ENCODE assay signal across 1 cellular context in the genomic region with DNA sequence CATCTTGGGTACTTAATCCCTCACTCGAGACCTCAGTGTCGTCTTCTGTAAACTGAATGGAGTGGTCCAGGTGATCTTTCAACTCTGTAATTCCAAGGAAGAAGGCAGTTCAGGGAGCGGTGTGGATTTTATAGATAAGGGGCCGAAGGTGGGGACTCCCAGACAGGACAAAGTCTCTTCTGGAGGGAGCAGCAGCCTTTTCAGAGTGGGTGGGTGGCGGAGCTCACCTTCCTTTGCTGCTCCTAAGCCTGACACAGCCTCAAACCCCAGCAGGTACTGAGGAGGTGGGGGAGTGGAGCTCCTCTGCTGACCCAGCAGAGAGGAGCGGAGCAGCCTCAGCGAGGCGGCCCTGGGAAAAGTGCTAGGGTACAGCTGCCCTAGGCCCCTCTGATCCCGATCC.
TF ChIP-seq lines count a peak whose summit lies in the region.

No MANE protein-coding gene starts in this region.

TF ChIP-seq in K562, 482 proteins besides CTCF, POLR2A, EP300 and RAD21 (continued from another document):
- TF ChIP-seq SMARCA4 (IDR thresholded peaks at IDR 0.05) (no peak), MYC (IDR thresholded peaks at IDR 0.05; ENCODE audit: low read depth, low read length) (no peak), MYC (CRISPR knock-in tag; IDR thresholded peaks at IDR 0.05; ENCODE audit: borderline replicate concordance, low read depth) (no peak), C11orf30 (IDR thresholded peaks at IDR 0.05; ENCODE audit: low read depth) (no peak), ZNF134 (CRISPR knock-in tag; conservative IDR thresholded peaks at IDR 0.05) (no peak), XRCC3 (IDR thresholded peaks at IDR 0.05) (no peak)
- TF ChIP-seq, protein P1, sequence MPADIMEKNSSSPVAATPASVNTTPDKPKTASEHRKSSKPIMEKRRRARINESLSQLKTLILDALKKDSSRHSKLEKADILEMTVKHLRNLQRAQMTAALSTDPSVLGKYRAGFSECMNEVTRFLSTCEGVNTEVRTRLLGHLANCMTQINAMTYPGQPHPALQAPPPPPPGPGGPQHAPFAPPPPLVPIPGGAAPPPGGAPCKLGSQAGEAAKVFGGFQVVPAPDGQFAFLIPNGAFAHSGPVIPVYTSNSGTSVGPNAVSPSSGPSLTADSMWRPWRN (IDR thresholded peaks at IDR 0.05; ENCODE audit: low read depth), result no peak
